27 cellular contexts compared by ENCODE assay signal in the genomic region with DNA sequence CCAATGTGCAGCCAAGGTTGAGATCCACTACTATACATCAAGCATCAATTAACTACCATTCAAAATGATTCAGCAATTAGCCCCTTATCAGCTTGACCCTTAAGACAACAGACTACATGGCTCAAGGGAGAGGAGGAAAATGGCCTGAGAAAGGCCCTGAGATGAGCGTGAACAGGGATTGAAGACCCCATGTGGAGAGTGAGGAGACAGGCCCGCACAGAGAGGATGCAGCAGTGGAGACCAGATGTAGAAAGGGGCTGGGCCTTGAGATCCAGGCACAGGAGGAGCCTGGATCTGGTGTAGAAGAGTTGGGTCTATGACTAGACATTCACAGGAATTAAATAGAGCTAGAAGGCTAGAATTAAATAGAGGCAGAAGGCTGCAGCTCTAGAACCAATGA.
"Had no signal": no experiment of that assay in that cellular context is flagged by ENCODE, and none has a peak within 500 bp of the region (broad histone marks: within the 10 kb centered on the region; RNA-seq: fewer than 3 reads in every experiment).

No MANE protein-coding gene starts in this region.

- H3K4me3 Mint-ChIP-seq: activated CD4-positive, alpha-beta T cell treated with anti-CD3 and anti-CD28 coated beads for 36 hours; activated naive CD8-positive, alpha-beta T cell; central memory CD8-positive, alpha-beta T cell; mesothelial cell of epicardium; naive B cell; T-helper 2 cell treated with Interferon-gamma antibody and Interleukin-4, amounts not matched to agents 5 μg/mL and 100 μg/mL, for 36 hours had no signal

- ATAC-seq: activated CD4-positive, alpha-beta T cell treated with anti-CD3 and anti-CD28 coated beads for 36 hours; gastrocnemius medialis; upper lobe of right lung had no signal

- H3K36me3 ChIP-seq: gastrocnemius medialis, right atrium auricular region, suprapubic skin, tibial artery, upper lobe of right lung had no signal

- H3K4me1 Mint-ChIP-seq: activated CD4-positive, alpha-beta T cell treated with anti-CD3 and anti-CD28 coated beads for 36 hours; central memory CD8-positive, alpha-beta T cell; naive B cell had no signal

- H3K4me1 ChIP-seq: gastrocnemius medialis, right atrium auricular region had no signal

- H3K27ac Mint-ChIP-seq: activated CD4-positive, alpha-beta T cell treated with anti-CD3 and anti-CD28 coated beads for 36 hours; activated naive CD8-positive, alpha-beta T cell; mesothelial cell of epicardium; T-helper 2 cell treated with Interferon-gamma antibody and Interleukin-4, amounts not matched to agents 5 μg/mL and 100 μg/mL, for 36 hours had no signal

- H3K9me3 Mint-ChIP-seq: central memory CD8-positive, alpha-beta T cell; mesothelial cell of epicardium; naive B cell; T-helper 2 cell treated with Interferon-gamma antibody and Interleukin-4, amounts not matched to agents 5 μg/mL and 100 μg/mL, for 36 hours had no signal

- H3K27me3 Mint-ChIP-seq: activated CD4-positive, alpha-beta T cell treated with anti-CD3 and anti-CD28 coated beads for 36 hours; activated naive CD8-positive, alpha-beta T cell; central memory CD8-positive, alpha-beta T cell; naive B cell had no signal

- H3K9me3 ChIP-seq: gastrocnemius medialis, right atrium auricular region, suprapubic skin, tibial artery, upper lobe of right lung had no signal

- H3K27ac ChIP-seq: gastrocnemius medialis, right atrium auricular region, suprapubic skin, tibial artery, upper lobe of right lung had no signal

- H3K27me3 ChIP-seq: gastrocnemius medialis, right atrium auricular region, suprapubic skin, tibial artery, upper lobe of right lung had no signal

- DNase-seq: activated CD4-positive, alpha-beta T cell treated with anti-CD3 and anti-CD28 coated beads for 36 hours; activated CD4-positive, alpha-beta T cell treated with anti-CD3 and anti-CD28 coated beads, Interleukin-2, amount 50 U/mL, for 4 hours; activated CD4-positive, CD25-positive, alpha-beta regulatory T cell; activated CD8-positive, alpha-beta memory T cell treated with anti-CD3 and anti-CD28 coated beads for 24 hours; activated effector memory CD4-positive, alpha-beta T cell treated with Interleukin-2 at 50 U/mL for 16 hours; activated naive CD4-positive, alpha-beta T cell treated with Interleukin-2 at 50 U/mL for 16 hours; amniotic stem cell; effector memory CD4-positive, alpha-beta T cell; erythroblast; gastrocnemius medialis; glutamatergic neuron; islet precursor cell; mammary epithelial cell; naive B cell; nucleus accumbens; stimulated activated CD4-positive, alpha-beta T cell treated with anti-CD3 and anti-CD28 coated beads, Interleukin-15, amount 100 ng/mL, for 24 hours; stimulated activated CD4-positive, alpha-beta T cell treated with anti-CD3 and anti-CD28 coated beads, Interleukin-2, amount 100 ng/mL, for 24 hours; stimulated activated naive CD4-positive, alpha-beta T cell; T-helper 1 cell; tibial artery; upper lobe of right lung had no signal

- H3K4me3 ChIP-seq: gastrocnemius medialis, right atrium auricular region, suprapubic skin, tibial artery, upper lobe of right lung had no signal

- H3K36me3 Mint-ChIP-seq: activated naive CD8-positive, alpha-beta T cell; naive B cell had no signal
